Comparison of ENCODE assay signal across 33 cellular contexts in the genomic region with DNA sequence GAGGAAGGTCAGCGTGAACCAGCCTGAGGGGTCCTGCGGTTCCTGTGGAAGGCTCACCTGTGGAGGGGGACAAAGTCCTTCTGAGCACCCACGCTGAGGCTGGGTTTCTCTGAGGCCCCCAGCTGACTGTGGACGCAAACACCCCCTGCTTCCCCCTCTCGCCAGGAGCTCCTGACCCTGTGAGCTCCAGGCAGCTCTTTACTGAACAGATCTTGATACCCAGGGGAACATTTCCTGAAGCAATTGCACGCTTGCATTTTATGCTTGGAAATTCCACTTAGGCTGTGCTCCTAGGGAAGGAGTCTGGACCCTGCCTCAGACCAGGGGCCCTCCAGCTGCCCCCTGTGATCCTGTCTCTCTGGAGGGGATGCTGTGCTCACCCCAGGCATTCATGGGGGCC.
"Had no signal": no experiment of that assay in that cellular context is flagged by ENCODE, and none has a peak within 500 bp of the region (broad histone marks: within the 10 kb centered on the region; RNA-seq: fewer than 3 reads in every experiment).

No MANE protein-coding gene starts in this region.

- H3K36me3 Mint-ChIP-seq: activated naive CD8-positive, alpha-beta T cell had no signal

- H3K36me3 ChIP-seq: brain microvascular endothelial cell, esophagus squamous epithelium, gastroesophageal sphincter had no signal

- H3K4me1 Mint-ChIP-seq: activated CD4-positive, alpha-beta T cell treated with anti-CD3 and anti-CD28 coated beads for 36 hours; activated CD4-positive, alpha-beta T cell treated with anti-CD3 and anti-CD28 coated beads, Interleukin-2, amount 10 ng/mL, durations not matched to agents 24 days and 14 days; activated T-helper 17 cell treated with anti-CD3 and anti-CD28 coated beads, Interleukin-2, amount 50 U/mL, for 72 hours had no signal

- H3K4me3 Mint-ChIP-seq: activated CD4-positive, alpha-beta T cell treated with anti-CD3 and anti-CD28 coated beads for 36 hours; activated CD4-positive, alpha-beta T cell treated with anti-CD3 and anti-CD28 coated beads, Interleukin-2, amount 10 ng/mL, durations not matched to agents 24 days and 14 days; activated CD8-positive, alpha-beta T cell treated with anti-CD3 and anti-CD28 coated beads for 36 hours; activated naive CD8-positive, alpha-beta T cell; activated T-cell treated with anti-CD3 and anti-CD28 coated beads, Interleukin-2, amount 50 U/mL, for 4 hours; activated T-helper 17 cell treated with anti-CD3 and anti-CD28 coated beads, Interleukin-2, amount 50 U/mL, for 72 hours; central memory CD8-positive, alpha-beta T cell; effector memory CD8-positive, alpha-beta T cell; T-helper 17 cell; T-helper 2 cell treated with Interferon-gamma antibody and Interleukin-4, amounts not matched to agents 5 μg/mL and 100 μg/mL, for 36 hours had no signal

- H3K9me3 Mint-ChIP-seq: activated CD4-positive, alpha-beta T cell treated with anti-CD3 and anti-CD28 coated beads, Interleukin-2, amount 10 ng/mL, durations not matched to agents 24 days and 14 days; activated CD8-positive, alpha-beta T cell treated with anti-CD3 and anti-CD28 coated beads for 36 hours; activated T-cell treated with anti-CD3 and anti-CD28 coated beads, Interleukin-2, amount 50 U/mL, for 4 hours; activated T-helper 17 cell treated with anti-CD3 and anti-CD28 coated beads, Interleukin-2, amount 50 U/mL, for 72 hours; central memory CD8-positive, alpha-beta T cell; effector memory CD8-positive, alpha-beta T cell; T-helper 2 cell treated with Interferon-gamma antibody and Interleukin-4, amounts not matched to agents 5 μg/mL and 100 μg/mL, for 36 hours had no signal

- H3K27ac ChIP-seq: brain microvascular endothelial cell, epithelial cell of prostate, esophagus squamous epithelium, gastroesophageal sphincter had no signal

- H3K9me3 ChIP-seq: esophagus squamous epithelium, gastroesophageal sphincter had no signal

- H3K27ac Mint-ChIP-seq: activated CD4-positive, alpha-beta T cell treated with anti-CD3 and anti-CD28 coated beads for 36 hours; activated CD4-positive, alpha-beta T cell treated with anti-CD3 and anti-CD28 coated beads, Interleukin-2, amount 10 ng/mL, durations not matched to agents 24 days and 14 days; activated CD8-positive, alpha-beta T cell treated with anti-CD3 and anti-CD28 coated beads for 36 hours; activated naive CD8-positive, alpha-beta T cell; activated T-helper 17 cell treated with anti-CD3 and anti-CD28 coated beads, Interleukin-2, amount 50 U/mL, for 72 hours; effector memory CD8-positive, alpha-beta T cell; T-helper 17 cell; T-helper 2 cell treated with Interferon-gamma antibody and Interleukin-4, amounts not matched to agents 5 μg/mL and 100 μg/mL, for 36 hours had no signal

- H3K27me3 Mint-ChIP-seq: activated CD4-positive, alpha-beta T cell treated with anti-CD3 and anti-CD28 coated beads, Interleukin-2, amount 10 ng/mL, durations not matched to agents 24 days and 14 days had no signal

- H3K4me1 ChIP-seq: esophagus squamous epithelium, gastroesophageal sphincter had no signal

- H3K27me3 ChIP-seq: brain microvascular endothelial cell had no signal

- H3K4me3 ChIP-seq: esophagus squamous epithelium, gastroesophageal sphincter had no signal

- FAIRE-seq: astrocyte, bronchial epithelial cell, endometrium, endothelial cell of umbilical vein had no signal

- DNase-seq: activated CD4-positive, alpha-beta T cell treated with anti-CD3 and anti-CD28 coated beads for 36 hours; activated CD4-positive, alpha-beta T cell treated with anti-CD3 and anti-CD28 coated beads, Interleukin-2, amount 10 ng/mL, durations not matched to agents 24 days and 14 days; activated CD4-positive, CD25-positive, alpha-beta regulatory T cell; activated CD4-positive, CD25-positive, alpha-beta regulatory T cell treated with anti-CD3 and anti-CD28 coated beads, Interleukin-2, amount 50 U/mL, for 72 hours; activated CD8-positive, alpha-beta memory T cell treated with anti-CD3 and anti-CD28 coated beads for 24 hours; activated CD8-positive, alpha-beta T cell treated with anti-CD3 and anti-CD28 coated beads for 36 hours; activated effector memory CD4-positive, alpha-beta T cell treated with Interleukin-2 at 50 U/mL for 16 hours; activated gamma-delta T cell treated with Interleukin-2 at 50 U/mL for 16 hours; activated naive CD4-positive, alpha-beta T cell treated with anti-CD3 and anti-CD28 coated beads, Interleukin-2, amount 50 U/mL, for 16 hours; activated naive CD4-positive, alpha-beta T cell treated with Interleukin-2 at 50 U/mL for 16 hours; activated T-cell treated with anti-CD3 and anti-CD28 coated beads, Interleukin-2, amount 50 U/mL, for 4 hours; amniotic stem cell; anterior cingulate cortex; brain microvascular endothelial cell; cortex of kidney; dermis blood vessel endothelial cell; effector CD4-positive, alpha-beta T cell; effector memory CD8-positive, alpha-beta T cell; esophagus squamous epithelium; foreskin melanocyte; T-helper 1 cell; T-helper 17 cell; T1000 had no signal
